Comparison of ENCODE assay signal across 1 cellular context in genomic region chr1:237316352-237316751, GRCh38.
TF ChIP-seq lines count a peak whose summit lies in the region.

No MANE protein-coding gene starts in this region.

TF ChIP-seq in GM23338, 12 proteins besides CTCF, POLR2A, EP300 and RAD21 (continued from another document):
- TF ChIP-seq ZNF462 (CRISPR knock-in tag; IDR thresholded peaks at IDR 0.05) (no peak), POLR2AphosphoS5 (IDR thresholded peaks at IDR 0.05; ENCODE audit: low read depth) (no peak)
TF ChIP-seq in GM23338: peak in this region for 0.
